ENCODE assay signal across 1 cellular context in the genomic region with DNA sequence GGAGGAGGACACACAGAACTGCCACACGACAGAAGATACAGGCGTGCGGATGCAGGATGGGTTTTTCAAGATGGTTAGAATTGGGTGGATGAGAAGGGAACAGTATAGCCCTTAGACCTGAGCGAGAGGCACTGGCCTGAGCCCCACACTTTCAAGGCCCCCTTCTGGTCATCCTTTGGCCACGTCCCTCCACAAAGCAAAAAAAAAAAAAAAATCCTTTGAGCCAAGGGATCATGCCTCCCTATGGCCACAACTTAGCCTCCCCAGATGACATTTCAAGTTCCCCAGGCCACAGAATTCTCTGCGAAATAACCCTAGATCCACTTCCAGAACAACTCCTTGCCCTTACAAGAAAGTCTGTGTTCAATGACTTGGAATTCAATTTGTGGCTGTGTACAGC.
TF ChIP-seq lines count a peak whose summit lies in the region.

No MANE protein-coding gene starts in this region.

TF ChIP-seq in WTC11, 78 proteins besides CTCF, POLR2A, EP300 and RAD21 (continued from another document):
- TF ChIP-seq, protein P1, sequence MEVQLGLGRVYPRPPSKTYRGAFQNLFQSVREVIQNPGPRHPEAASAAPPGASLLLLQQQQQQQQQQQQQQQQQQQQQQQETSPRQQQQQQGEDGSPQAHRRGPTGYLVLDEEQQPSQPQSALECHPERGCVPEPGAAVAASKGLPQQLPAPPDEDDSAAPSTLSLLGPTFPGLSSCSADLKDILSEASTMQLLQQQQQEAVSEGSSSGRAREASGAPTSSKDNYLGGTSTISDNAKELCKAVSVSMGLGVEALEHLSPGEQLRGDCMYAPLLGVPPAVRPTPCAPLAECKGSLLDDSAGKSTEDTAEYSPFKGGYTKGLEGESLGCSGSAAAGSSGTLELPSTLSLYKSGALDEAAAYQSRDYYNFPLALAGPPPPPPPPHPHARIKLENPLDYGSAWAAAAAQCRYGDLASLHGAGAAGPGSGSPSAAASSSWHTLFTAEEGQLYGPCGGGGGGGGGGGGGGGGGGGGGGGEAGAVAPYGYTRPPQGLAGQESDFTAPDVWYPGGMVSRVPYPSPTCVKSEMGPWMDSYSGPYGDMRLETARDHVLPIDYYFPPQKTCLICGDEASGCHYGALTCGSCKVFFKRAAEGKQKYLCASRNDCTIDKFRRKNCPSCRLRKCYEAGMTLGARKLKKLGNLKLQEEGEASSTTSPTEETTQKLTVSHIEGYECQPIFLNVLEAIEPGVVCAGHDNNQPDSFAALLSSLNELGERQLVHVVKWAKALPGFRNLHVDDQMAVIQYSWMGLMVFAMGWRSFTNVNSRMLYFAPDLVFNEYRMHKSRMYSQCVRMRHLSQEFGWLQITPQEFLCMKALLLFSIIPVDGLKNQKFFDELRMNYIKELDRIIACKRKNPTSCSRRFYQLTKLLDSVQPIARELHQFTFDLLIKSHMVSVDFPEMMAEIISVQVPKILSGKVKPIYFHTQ (CRISPR knock-in tag; IDR thresholded peaks at IDR 0.05) = no peak
- TF ChIP-seq, protein P2, sequence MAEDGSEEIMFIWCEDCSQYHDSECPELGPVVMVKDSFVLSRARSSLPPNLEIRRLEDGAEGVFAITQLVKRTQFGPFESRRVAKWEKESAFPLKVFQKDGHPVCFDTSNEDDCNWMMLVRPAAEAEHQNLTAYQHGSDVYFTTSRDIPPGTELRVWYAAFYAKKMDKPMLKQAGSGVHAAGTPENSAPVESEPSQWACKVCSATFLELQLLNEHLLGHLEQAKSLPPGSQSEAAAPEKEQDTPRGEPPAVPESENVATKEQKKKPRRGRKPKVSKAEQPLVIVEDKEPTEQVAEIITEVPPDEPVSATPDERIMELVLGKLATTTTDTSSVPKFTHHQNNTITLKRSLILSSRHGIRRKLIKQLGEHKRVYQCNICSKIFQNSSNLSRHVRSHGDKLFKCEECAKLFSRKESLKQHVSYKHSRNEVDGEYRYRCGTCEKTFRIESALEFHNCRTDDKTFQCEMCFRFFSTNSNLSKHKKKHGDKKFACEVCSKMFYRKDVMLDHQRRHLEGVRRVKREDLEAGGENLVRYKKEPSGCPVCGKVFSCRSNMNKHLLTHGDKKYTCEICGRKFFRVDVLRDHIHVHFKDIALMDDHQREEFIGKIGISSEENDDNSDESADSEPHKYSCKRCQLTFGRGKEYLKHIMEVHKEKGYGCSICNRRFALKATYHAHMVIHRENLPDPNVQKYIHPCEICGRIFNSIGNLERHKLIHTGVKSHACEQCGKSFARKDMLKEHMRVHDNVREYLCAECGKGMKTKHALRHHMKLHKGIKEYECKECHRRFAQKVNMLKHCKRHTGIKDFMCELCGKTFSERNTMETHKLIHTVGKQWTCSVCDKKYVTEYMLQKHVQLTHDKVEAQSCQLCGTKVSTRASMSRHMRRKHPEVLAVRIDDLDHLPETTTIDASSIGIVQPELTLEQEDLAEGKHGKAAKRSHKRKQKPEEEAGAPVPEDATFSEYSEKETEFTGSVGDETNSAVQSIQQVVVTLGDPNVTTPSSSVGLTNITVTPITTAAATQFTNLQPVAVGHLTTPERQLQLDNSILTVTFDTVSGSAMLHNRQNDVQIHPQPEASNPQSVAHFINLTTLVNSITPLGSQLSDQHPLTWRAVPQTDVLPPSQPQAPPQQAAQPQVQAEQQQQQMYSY (CRISPR knock-in tag; IDR thresholded peaks at IDR 0.05) = no peak
- TF ChIP-seq IRF2 (CRISPR knock-in tag; IDR thresholded peaks at IDR 0.05; ENCODE audit: borderline replicate concordance, low read depth) = no peak
- TF ChIP-seq, protein P3, sequence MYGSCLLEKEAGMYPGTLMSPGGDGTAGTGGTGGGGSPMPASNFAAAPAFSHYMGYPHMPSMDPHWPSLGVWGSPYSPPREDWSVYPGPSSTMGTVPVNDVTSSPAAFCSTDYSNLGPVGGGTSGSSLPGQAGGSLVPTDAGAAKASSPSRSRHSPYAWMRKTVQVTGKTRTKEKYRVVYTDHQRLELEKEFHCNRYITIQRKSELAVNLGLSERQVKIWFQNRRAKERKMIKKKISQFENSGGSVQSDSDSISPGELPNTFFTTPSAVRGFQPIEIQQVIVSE (CRISPR knock-in tag; IDR thresholded peaks at IDR 0.05; ENCODE audit: borderline replicate concordance) = no peak
